ENCODE assay signal across 16 cellular contexts in the genomic region with DNA sequence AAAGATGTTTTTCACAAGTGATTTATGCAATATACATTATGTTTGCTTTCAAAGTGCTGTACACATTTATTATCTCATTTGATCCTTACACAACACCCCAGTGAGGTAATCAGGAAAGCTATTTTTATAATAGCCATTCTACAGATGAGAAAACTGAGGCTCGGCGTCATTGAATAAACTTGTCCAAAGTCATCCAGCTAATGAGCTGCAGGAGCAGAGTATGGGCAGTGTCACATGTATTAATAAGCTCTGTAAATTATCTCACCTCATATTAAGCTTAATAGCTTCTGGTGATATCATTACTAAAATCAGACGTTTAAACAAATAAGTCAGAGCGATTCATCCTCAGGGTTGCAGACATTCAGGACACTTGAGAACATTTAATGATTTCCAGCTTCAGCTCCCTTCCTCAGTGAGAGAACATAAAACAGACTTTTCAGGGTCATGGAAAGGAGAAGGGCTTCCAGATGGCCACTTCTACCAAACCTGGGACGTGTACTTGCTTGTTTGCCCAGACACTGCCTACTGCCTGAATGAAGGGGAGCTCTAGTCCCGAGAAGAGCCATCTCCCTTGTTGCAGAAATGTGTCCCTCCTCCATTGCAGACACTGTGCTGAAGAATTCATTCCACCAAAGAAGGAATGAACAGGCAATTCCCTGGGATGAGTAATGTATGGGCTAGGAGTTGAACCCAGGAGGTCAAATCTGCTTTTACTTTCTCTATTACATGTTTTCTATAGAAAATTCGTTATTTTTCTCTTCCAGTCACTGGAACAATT. TPM values are rescaled to one million over a fixed set of nuclear protein-coding genes. Genes with fewer than 3 reads are reported as not detected.
DNase-seq lines count a peak whose midpoint lies in the region; ATAC-seq and TF ChIP-seq lines count a peak whose summit lies in the region.
"Had no signal": no experiment of that assay in that cellular context is flagged by ENCODE, and none has a peak within 500 bp of the region (broad histone marks: within the 10 kb centered on the region; RNA-seq: fewer than 3 reads in every experiment).

No MANE protein-coding gene starts in this region.

- H3K27me3 Mint-ChIP-seq in HFFc6 (ENCODE audit: insufficient read depth): no peaks in the 10 kb centered on the region; the same call in 1 of the 2 replicates
- H3K27me3 Mint-ChIP-seq: activated CD4-positive, alpha-beta T cell treated with anti-CD3 and anti-CD28 coated beads for 36 hours had no signal

- ATAC-seq in SK-N-SH treated with all-trans-retinoic acid at 6 μM for 48 hours (peak; percentile 75), GM19328 (IDR thresholded peaks at IDR 0.05; ENCODE audit: unreplicated experiment) (no peak)
- ATAC-seq: activated CD4-positive, alpha-beta T cell treated with anti-CD3 and anti-CD28 coated beads for 36 hours had no signal

- intact Hi-C loops in posterior vena cava (cut with DNase I): no loop called here

- DNase-seq in DMS53 (lab: John Stamatoyannopoulos, UW): peak; percentile 72
- peak; percentile 67 for DNase-seq in HFFc6
- DNase-seq in kidney tubule cell (ENCODE audit: low spot score): peak; percentile 39
- no peak for DNase-seq in hepatic stellate cell (ENCODE audit: low spot score)
- no peak for DNase-seq in posterior vena cava (ENCODE audit: low spot score)
- DNase-seq: activated CD4-positive, alpha-beta T cell treated with anti-CD3 and anti-CD28 coated beads for 36 hours; activated CD8-positive, alpha-beta memory T cell treated with anti-CD3 and anti-CD28 coated beads, Interleukin-2, amount 50 U/mL, for 4 hours; activated gamma-delta T cell; aorta; BE2C; H7; Karpas-422; NCI-H446 treated with DMSO at 0.1 percent for 48 hours; T1000 had no signal

- no peaks in the 10 kb centered on the region for H3K9me3 Mint-ChIP-seq in HFFc6

- no peaks in the 10 kb centered on the region for H3K36me3 Mint-ChIP-seq in HFFc6 (ENCODE audit: low read depth)

- peak overlapping the region; percentile 78 for H3K27ac Mint-ChIP-seq in HFFc6
- H3K27ac Mint-ChIP-seq: activated CD4-positive, alpha-beta T cell treated with anti-CD3 and anti-CD28 coated beads for 36 hours had no signal

- TF ChIP-seq CTCF in HFFc6 (IDR thresholded peaks at IDR 0.05): no peak

- H3K4me1 Mint-ChIP-seq in HFFc6 (ENCODE audit: low read depth): peaks cover 74% of the 10 kb centered on the region
- H3K4me1 Mint-ChIP-seq: activated CD4-positive, alpha-beta T cell treated with anti-CD3 and anti-CD28 coated beads for 36 hours had no signal

- peak overlapping the region; percentile 79 for H3K4me3 Mint-ChIP-seq in HFFc6
- H3K4me3 Mint-ChIP-seq: activated CD4-positive, alpha-beta T cell treated with anti-CD3 and anti-CD28 coated beads for 36 hours had no signal

TF ChIP-seq in SK-N-SH treated with all-trans-retinoic acid at 6 μM for 48 hours, 23 proteins besides CTCF, POLR2A, EP300 and RAD21:
- TF ChIP-seq TCF4 (CRISPR knock-in tag; IDR thresholded peaks at IDR 0.05; ENCODE audit: borderline replicate concordance): peak; percentile 77
- no peak for TF ChIP-seq ESRRG (CRISPR knock-in tag; IDR thresholded peaks at IDR 0.05)
- 0 out of 2 replicates have a peak, but pooled peaks have one; percentile 7 for TF ChIP-seq PPARA (CRISPR knock-in tag; IDR thresholded peaks at IDR 0.05; ENCODE audit: borderline replicate concordance)

RNA-seq across cellular contexts. Expression of gene FZD1, which starts 20.5 kb away (rescaled TPM):
- 10 to 100 TPM in 3 of 6 experiments, 1 to 10 TPM in 3; 9.0 to 11.1 (median 9.9) TPM for total RNA-seq in HFFc6 (2021; fragmentation: NEBNext Ultra II Directional; extraction: Animal tissue kit (Norgen Biotek cat#: 25700))
- total RNA-seq in posterior vena cava: 10 to 100 TPM; 17.7 to 25.4 TPM

Comparison
In these comparisons a context has a peak if more than half of its experiments do, and no peak if none do; other contexts are left out.
1. DNase-seq: peak in DMS53 (single experiment), HFFc6 (single experiment) and kidney tubule cell (single experiment); none in hepatic stellate cell (single experiment) and posterior vena cava (single experiment).